In the genomic region with DNA sequence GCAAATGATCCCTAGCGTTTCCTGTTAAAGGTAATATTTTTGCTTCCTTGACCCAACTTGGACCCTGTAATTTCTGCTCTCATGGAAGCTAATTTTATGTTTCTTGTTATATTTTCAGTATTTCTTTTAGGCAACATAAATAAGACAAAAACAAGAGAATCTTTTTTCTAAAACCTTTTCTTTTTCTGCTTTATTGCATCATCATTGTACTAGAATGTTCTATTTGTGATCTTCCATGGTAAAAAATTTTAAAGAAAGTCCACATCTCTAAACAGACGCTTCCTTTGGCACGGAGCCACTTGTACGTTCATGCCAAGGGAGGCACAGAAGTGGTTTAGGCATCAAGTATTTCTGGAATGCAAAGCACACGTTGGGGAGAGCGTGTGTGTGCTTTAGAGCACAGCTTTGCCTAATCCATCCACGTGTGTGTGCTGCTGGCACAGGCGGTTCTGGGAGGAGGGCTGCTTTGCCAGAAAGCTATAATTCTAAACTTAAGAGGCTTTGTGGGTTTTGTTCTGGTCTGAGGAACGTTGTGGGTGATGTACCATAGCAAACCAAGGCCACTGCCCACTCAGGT, we compare ENCODE assay signal across 9 cellular contexts.
DNase-seq lines count a peak whose midpoint lies in the region; ATAC-seq, FAIRE-seq and TF ChIP-seq lines count a peak whose summit lies in the region.
"Had no signal": no experiment of that assay in that cellular context is flagged by ENCODE, and none has a peak within 500 bp of the region (broad histone marks: within the 10 kb centered on the region; RNA-seq: fewer than 3 reads in every experiment).

No MANE protein-coding gene starts in this region.

- FAIRE-seq in pancreas (lab: Jason Lieb, UNC) (no peak), GM12891 (lab: Jason Lieb, UNC) (no peak)

- no peaks in the 10 kb centered on the region for H4K20me1 ChIP-seq in PC-3 (ENCODE audit: low read length)

- intact Hi-C loops in PC-3 (cut with micrococcal nuclease): loop anchor here (1.0 to 5.0 kb wide), 4 partner anchors 34 to 248 kb away; partner anchors contain the start of gene SASH1
- intact Hi-C loops in pancreas (cut with DNase I): no loop called here

- DNase-seq in DMS 273 treated with DMSO at 0.1 percent for 48 hours (lab: John Stamatoyannopoulos, UW) (peak; percentile 4), PC-3 (peak; percentile 93), pancreas (peak in 3 of 6 donors; percentile 35 to 62 (median 51)), HUDEP-2 (lab: John Stamatoyannopoulos, UW; ENCODE audit: unreplicated experiment in 76 of 76) (no peak), GM12891 (ENCODE audit: insufficient read length, low spot score) (no peak), NCI-H1417 (lab: John Stamatoyannopoulos, UW) (no peak), NCI-H146 treated with DMSO at 0.1 percent for 48 hours (lab: John Stamatoyannopoulos, UW; ENCODE audit: unreplicated experiment) (no peak)

- H3K27me3 ChIP-seq in PC-3 (ENCODE audit: low read length): no peaks in the 10 kb centered on the region
- H3K27me3 ChIP-seq in esophagus (ENCODE audit: control insufficient read depth in 1 of 2, insufficient read depth in 2 of 2, low read length in 2 of 2): no peaks in the 10 kb centered on the region
- H3K27me3 ChIP-seq in pancreas: no peaks in the 10 kb centered on the region

- TSS peak; percentile 91 for BruUV-seq in PC-3 (replicated peaks; lab: Mats Ljungman, UMichigan)

- TF ChIP-seq POLR2A in GM12891 (IDR thresholded peaks at IDR 0.05; ENCODE audit: low read depth, low read length): no peak

- TF ChIP-seq CTCF in PC-3 (conservative IDR thresholded peaks at IDR 0.05; ENCODE audit: low read depth, low read length): no peak
- TF ChIP-seq CTCF in pancreas (IDR thresholded peaks at IDR 0.05): no peak

- H3K4me2 ChIP-seq in PC-3 (ENCODE audit: low read length): peak overlapping the region; percentile 85

- H3F3A ChIP-seq in PC-3 (ENCODE audit: low read length, unreplicated experiment): peaks cover 7% of the 10 kb centered on the region

- POLR2A ChIA-PET in PC-3 (lab: Charles Lee; ENCODE audit: unreplicated experiment): no interaction called here

- CTCF ChIA-PET in PC-3 (lab: Charles Lee): no interaction called here

- H3K9me2 ChIP-seq in PC-3 (replicated peaks; ENCODE audit: low read length): no peaks in the 10 kb centered on the region

- H3K79me2 ChIP-seq in PC-3 (ENCODE audit: low read length): no peaks in the 10 kb centered on the region

- ATAC-seq in PC-3 (peak; percentile 80), pancreas (peak; percentile 64 to 87 (median 71))

- 21 to 32% methylated on average over 9 of the region's 9 CpGs for WGBS in esophagus, 2 donors
- WGBS in pancreas, 2 donors: 42 to 44% methylated on average over 9 of the region's 9 CpGs

- no peaks in the 10 kb centered on the region for H3K9me3 ChIP-seq in PC-3 (ENCODE audit: low read length)
- no peaks in the 10 kb centered on the region for H3K9me3 ChIP-seq in esophagus (ENCODE audit: control insufficient read depth in 2 of 2, insufficient read depth in 1 of 2, low read depth in 1 of 2, low read length in 1 of 2)
- H3K9me3 ChIP-seq in pancreas: no peaks in the 10 kb centered on the region
- H3K9me3 ChIP-seq: HAP-1 had no signal

- H3K36me3 ChIP-seq in PC-3 (ENCODE audit: low read depth, low read length) (no peaks in the 10 kb centered on the region), esophagus (ENCODE audit: control insufficient read depth in 2 of 2, insufficient read depth in 2 of 2, low read length in 1 of 2) (peaks cover 0 to 4% of the 10 kb centered on the region in 2 donors), pancreas (no peaks in the 10 kb centered on the region)
- H3K36me3 ChIP-seq: HAP-1 had no signal

- peak overlapping the region; percentile 77 for H3K9ac ChIP-seq in PC-3 (ENCODE audit: low read length)

- peak overlapping the region; percentile 99 for H3K27ac ChIP-seq in PC-3 (ENCODE audit: low read length)
- peak overlapping the region; percentile 79 to 92 for H3K27ac ChIP-seq in esophagus (ENCODE audit: low read depth in 2 of 2, low read length in 1 of 2)
- H3K27ac ChIP-seq in pancreas: peak overlapping the region; percentile 7 to 42 (median 24)

- peak overlapping the region; percentile 55; the same call in 1 of the 2 replicates for H3K4me3 ChIP-seq in PC-3 (ENCODE audit: low read length)
- no peak overlapping the region for H3K4me3 ChIP-seq in esophagus (ENCODE audit: low read depth in 1 of 2, low read length in 2 of 2)
- no peak overlapping the region for H3K4me3 ChIP-seq in pancreas
- H3K4me3 ChIP-seq: HAP-1 had no signal

- H2AFZ ChIP-seq in PC-3 (ENCODE audit: low read length): peak overlapping the region; percentile 71

- H3K4me1 ChIP-seq in PC-3 (ENCODE audit: insufficient read depth, low read length) (peaks cover 40% of the 10 kb centered on the region), esophagus (ENCODE audit: control insufficient read depth in 2 of 2, insufficient read depth in 2 of 2, low read length in 1 of 2) (peaks cover 0 to 5% of the 10 kb centered on the region in 2 donors), pancreas (no peaks in the 10 kb centered on the region)
- H3K4me1 ChIP-seq: HAP-1 had no signal

TF ChIP-seq in GM12891, 5 proteins besides CTCF, POLR2A, EP300 and RAD21:
- TF ChIP-seq SPI1 (IDR thresholded peaks at IDR 0.05; ENCODE audit: low read depth, low read length) (no peak), POU2F2 (IDR thresholded peaks at IDR 0.05; ENCODE audit: low read depth, low read length) (no peak), TAF1 (IDR thresholded peaks at IDR 0.05; ENCODE audit: low read depth, low read length) (no peak), PAX5 (IDR thresholded peaks at IDR 0.05; ENCODE audit: insufficient read depth, low read length, severe bottlenecking) (no peak), POLR2AphosphoS5 (IDR thresholded peaks at IDR 0.05; ENCODE audit: low read depth, low read length) (no peak)

Comparison
In these comparisons a context has a peak if more than half of its experiments do, and no peak if none do; other contexts are left out.
1. DNase-seq: peak in DMS 273 treated with DMSO at 0.1 percent for 48 hours (single experiment) and PC-3 (single experiment); none in HUDEP-2 (0 of 76), GM12891 (single experiment), NCI-H1417 (0 of 3) and NCI-H146 treated with DMSO at 0.1 percent for 48 hours (single experiment).
2. H3K27ac ChIP-seq: peak in every context shown above with its lines; median percentile 99 in PC-3; 86 in esophagus; 24 in pancreas.